Comparison of ENCODE assay signal across 8 cellular contexts in genomic region chr1:54488831-54489626, GRCh38. TPM values are rescaled to one million over a fixed set of nuclear protein-coding genes. Genes with fewer than 3 reads are reported as not detected.
DNase-seq lines count a peak whose midpoint lies in the region; ATAC-seq and TF ChIP-seq lines count a peak whose summit lies in the region.

No MANE protein-coding gene starts in this region.

- CTCF ChIA-PET in AG04449 (lab: Yijun Ruan, JAX): interaction anchor here (0.6 to 5.8 kb wide), 74 partner anchors 8 to 628 kb away, joined by 3 to 71 read pairs (median 4); partner anchors contain the start of genes CYB5RL, MRPL37, SSBP3 and TCEANC2

- TF ChIP-seq CTCF in AG04449 (IDR thresholded peaks at IDR 0.05; ENCODE audit: insufficient read depth, low read length, missing control alignments) (peak; percentile 84), endothelial cell (IDR thresholded peaks at IDR 0.05; ENCODE audit: unreplicated experiment) (peak; percentile 99)

- peaks cover 6% of the 10 kb centered on the region for H3K27me3 Mint-ChIP-seq in endothelial cell (ENCODE audit: unreplicated experiment)

- no peaks in the 10 kb centered on the region for H3K36me3 ChIP-seq in mesodermal cell (ENCODE audit: control insufficient read depth, insufficient read depth, low read length)

- H3K4me1 Mint-ChIP-seq in endothelial cell (ENCODE audit: unreplicated experiment): peaks cover 25% of the 10 kb centered on the region

- H3K4me1 ChIP-seq in mesodermal cell (ENCODE audit: control insufficient read depth, insufficient read depth, low read length, poor library complexity, severe bottlenecking): peaks cover 17% of the 10 kb centered on the region

- POLR2A ChIA-PET in AG04449 (lab: Yijun Ruan, JAX): interaction anchor here (0.8 to 1.7 kb wide), 4 partner anchors 10 to 370 kb away, joined by 4 to 13 read pairs (median 5); no protein-coding TSS in a partner anchor

- H3K4me3 Mint-ChIP-seq in endothelial cell (ENCODE audit: unreplicated experiment): peak overlapping the region; percentile 88

- DNase-seq in AG04449 (ENCODE audit: low read depth, low spot score) (no peak), NCI-H748 treated with DMSO at 0.1 percent for 48 hours (lab: John Stamatoyannopoulos, UW) (peak; percentile 69), endothelial cell (ENCODE audit: low spot score) (peak; percentile 93)
- DNase-seq in activated CD8-positive, alpha-beta memory T cell treated with anti-CD3 and anti-CD28 coated beads, Interleukin-2, amount 50 U/mL, for 48 hours: peak; percentile 92
- DNase-seq in stimulated activated CD8-positive, alpha-beta memory T cell treated with anti-CD3 and anti-CD28 coated beads, Interleukin-12 subunit alpha, Interleukin-12 subunit beta, amount 100 ng/mL, for 4 hours (ENCODE audit: low read depth): peak; percentile 52

- peak overlapping the region; percentile 56 for H3K4me3 ChIP-seq in AG04449 (ENCODE audit: low read depth, low read length)
- H3K4me3 ChIP-seq in mesodermal cell (ENCODE audit: extremely low read depth, insufficient read depth, low read length, poor library complexity, severe bottlenecking): peak overlapping the region; percentile 42

- H3K9me3 ChIP-seq in mesodermal cell (ENCODE audit: control insufficient read depth, low read length): no peaks in the 10 kb centered on the region

- peak overlapping the region; percentile 97 for H3K27ac Mint-ChIP-seq in endothelial cell (ENCODE audit: unreplicated experiment)

- peak overlapping the region; percentile 94 for H3K27ac ChIP-seq in mesodermal cell (ENCODE audit: low read depth, low read length, severe bottlenecking)

- H3K36me3 Mint-ChIP-seq in endothelial cell (ENCODE audit: low read depth, unreplicated experiment): no peaks in the 10 kb centered on the region

- no peaks in the 10 kb centered on the region for H3K9me3 Mint-ChIP-seq in endothelial cell (ENCODE audit: unreplicated experiment)

- WGBS in mesodermal cell (ENCODE audit: insufficient coverage in 2 of 2), 2 experiments: 0% methylated on average over 17 to 26 of the region's 51 CpGs

- peak; percentile 77 for ATAC-seq in GM18511 (IDR thresholded peaks at IDR 0.05; ENCODE audit: unreplicated experiment)
- peak; percentile 52 for ATAC-seq in HG03520 (IDR thresholded peaks at IDR 0.05; ENCODE audit: unreplicated experiment)

RNA-seq across cellular contexts. Expression of gene ACOT11, which starts 59.0 kb away (rescaled TPM):
- total RNA-seq in endothelial cell (ENCODE audit: unreplicated experiment): 35.6 TPM
- 4.8 TPM for polyA plus RNA-seq in mesodermal cell (2013, experiment 1 of 2)
- 3.3 TPM for polyA plus RNA-seq in mesodermal cell (2013, experiment 2 of 2)
